In genomic region chr3:52446631-52447511, GRCh38 we compare ENCODE assay signal across 1 cellular context.
TF ChIP-seq lines count a peak whose summit lies in the region.

No MANE protein-coding gene starts in this region.

TF ChIP-seq in HCT116, 20 proteins besides CTCF, POLR2A, EP300 and RAD21 (continued from another document):
- no peak for TF ChIP-seq REST (IDR thresholded peaks at IDR 0.05; ENCODE audit: low read depth)
